1 cellular context compared by ENCODE assay signal in genomic region chr19:38267780-38268430, GRCh38.
TF ChIP-seq lines count a peak whose summit lies in the region.

No MANE protein-coding gene starts in this region.

TF ChIP-seq in HEK293, 187 proteins besides CTCF, POLR2A, EP300 and RAD21:
- TF ChIP-seq BCL11A (tag by site-specific recombination; IDR thresholded peaks at IDR 0.05; ENCODE audit: low read depth) (no peak), ZNF514 (tag by site-specific recombination; IDR thresholded peaks at IDR 0.05) (no peak), ZNF423 (tag by site-specific recombination; IDR thresholded peaks at IDR 0.05) (peak; percentile 37; the same call in 1 of the 2 replicates), GLIS1 (tag by site-specific recombination; IDR thresholded peaks at IDR 0.05) (peak; percentile 97), PRDM1 (tag by site-specific recombination; IDR thresholded peaks at IDR 0.05) (peak; percentile 77), ZNF341 (tag by site-specific recombination; IDR thresholded peaks at IDR 0.05; ENCODE audit: low read depth) (peak; percentile 53; the same call in 1 of the 2 replicates), ZNF148 (tag by site-specific recombination; IDR thresholded peaks at IDR 0.05; ENCODE audit: borderline replicate concordance) (no peak), WT1 (tag by site-specific recombination; IDR thresholded peaks at IDR 0.05) (peak; percentile 77), GLIS2 (tag by site-specific recombination; IDR thresholded peaks at IDR 0.05) (peak; percentile 22), OSR2 (tag by site-specific recombination; IDR thresholded peaks at IDR 0.05) (0 out of 2 replicates have a peak, but pooled peaks have one; percentile 18), IKZF3 (tag by site-specific recombination; IDR thresholded peaks at IDR 0.05) (peak; percentile 26; the same call in 1 of the 2 replicates), ZNF692 (tag by site-specific recombination; IDR thresholded peaks at IDR 0.05) (peak; percentile 27; the same call in 1 of the 2 replicates), ZNF239 (tag by site-specific recombination; IDR thresholded peaks at IDR 0.05) (no peak), ZFP69B (tag by site-specific recombination; IDR thresholded peaks at IDR 0.05) (0 out of 2 replicates have a peak, but pooled peaks have one; percentile 32), ZNF791 (tag by site-specific recombination; IDR thresholded peaks at IDR 0.05) (no peak), PRDM10 (tag by site-specific recombination; IDR thresholded peaks at IDR 0.05) (peak; percentile 72), ZIC2 (tag by site-specific recombination; IDR thresholded peaks at IDR 0.05) (peak; percentile 77), ZBTB48 (tag by site-specific recombination; IDR thresholded peaks at IDR 0.05) (peak; percentile 58; the same call in 1 of the 2 replicates), ZNF214 (tag by site-specific recombination; IDR thresholded peaks at IDR 0.05; ENCODE audit: borderline replicate concordance) (no peak)
- TF ChIP-seq, protein P1, sequence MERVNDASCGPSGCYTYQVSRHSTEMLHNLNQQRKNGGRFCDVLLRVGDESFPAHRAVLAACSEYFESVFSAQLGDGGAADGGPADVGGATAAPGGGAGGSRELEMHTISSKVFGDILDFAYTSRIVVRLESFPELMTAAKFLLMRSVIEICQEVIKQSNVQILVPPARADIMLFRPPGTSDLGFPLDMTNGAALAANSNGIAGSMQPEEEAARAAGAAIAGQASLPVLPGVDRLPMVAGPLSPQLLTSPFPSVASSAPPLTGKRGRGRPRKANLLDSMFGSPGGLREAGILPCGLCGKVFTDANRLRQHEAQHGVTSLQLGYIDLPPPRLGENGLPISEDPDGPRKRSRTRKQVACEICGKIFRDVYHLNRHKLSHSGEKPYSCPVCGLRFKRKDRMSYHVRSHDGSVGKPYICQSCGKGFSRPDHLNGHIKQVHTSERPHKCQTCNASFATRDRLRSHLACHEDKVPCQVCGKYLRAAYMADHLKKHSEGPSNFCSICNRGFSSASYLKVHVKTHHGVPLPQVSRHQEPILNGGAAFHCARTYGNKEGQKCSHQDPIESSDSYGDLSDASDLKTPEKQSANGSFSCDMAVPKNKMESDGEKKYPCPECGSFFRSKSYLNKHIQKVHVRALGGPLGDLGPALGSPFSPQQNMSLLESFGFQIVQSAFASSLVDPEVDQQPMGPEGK (tag by site-specific recombination; IDR thresholded peaks at IDR 0.05), result peak; percentile 13; the same call in 1 of the 2 replicates
- TF ChIP-seq, protein P2, sequence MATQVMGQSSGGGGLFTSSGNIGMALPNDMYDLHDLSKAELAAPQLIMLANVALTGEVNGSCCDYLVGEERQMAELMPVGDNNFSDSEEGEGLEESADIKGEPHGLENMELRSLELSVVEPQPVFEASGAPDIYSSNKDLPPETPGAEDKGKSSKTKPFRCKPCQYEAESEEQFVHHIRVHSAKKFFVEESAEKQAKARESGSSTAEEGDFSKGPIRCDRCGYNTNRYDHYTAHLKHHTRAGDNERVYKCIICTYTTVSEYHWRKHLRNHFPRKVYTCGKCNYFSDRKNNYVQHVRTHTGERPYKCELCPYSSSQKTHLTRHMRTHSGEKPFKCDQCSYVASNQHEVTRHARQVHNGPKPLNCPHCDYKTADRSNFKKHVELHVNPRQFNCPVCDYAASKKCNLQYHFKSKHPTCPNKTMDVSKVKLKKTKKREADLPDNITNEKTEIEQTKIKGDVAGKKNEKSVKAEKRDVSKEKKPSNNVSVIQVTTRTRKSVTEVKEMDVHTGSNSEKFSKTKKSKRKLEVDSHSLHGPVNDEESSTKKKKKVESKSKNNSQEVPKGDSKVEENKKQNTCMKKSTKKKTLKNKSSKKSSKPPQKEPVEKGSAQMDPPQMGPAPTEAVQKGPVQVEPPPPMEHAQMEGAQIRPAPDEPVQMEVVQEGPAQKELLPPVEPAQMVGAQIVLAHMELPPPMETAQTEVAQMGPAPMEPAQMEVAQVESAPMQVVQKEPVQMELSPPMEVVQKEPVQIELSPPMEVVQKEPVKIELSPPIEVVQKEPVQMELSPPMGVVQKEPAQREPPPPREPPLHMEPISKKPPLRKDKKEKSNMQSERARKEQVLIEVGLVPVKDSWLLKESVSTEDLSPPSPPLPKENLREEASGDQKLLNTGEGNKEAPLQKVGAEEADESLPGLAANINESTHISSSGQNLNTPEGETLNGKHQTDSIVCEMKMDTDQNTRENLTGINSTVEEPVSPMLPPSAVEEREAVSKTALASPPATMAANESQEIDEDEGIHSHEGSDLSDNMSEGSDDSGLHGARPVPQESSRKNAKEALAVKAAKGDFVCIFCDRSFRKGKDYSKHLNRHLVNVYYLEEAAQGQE (tag by site-specific recombination; IDR thresholded peaks at IDR 0.05), result 0 out of 2 replicates have a peak, but pooled peaks have one; percentile 12
TF ChIP-seq in HEK293: peak in this region for 15.
